20 cellular contexts compared by ENCODE assay signal in the genomic region with DNA sequence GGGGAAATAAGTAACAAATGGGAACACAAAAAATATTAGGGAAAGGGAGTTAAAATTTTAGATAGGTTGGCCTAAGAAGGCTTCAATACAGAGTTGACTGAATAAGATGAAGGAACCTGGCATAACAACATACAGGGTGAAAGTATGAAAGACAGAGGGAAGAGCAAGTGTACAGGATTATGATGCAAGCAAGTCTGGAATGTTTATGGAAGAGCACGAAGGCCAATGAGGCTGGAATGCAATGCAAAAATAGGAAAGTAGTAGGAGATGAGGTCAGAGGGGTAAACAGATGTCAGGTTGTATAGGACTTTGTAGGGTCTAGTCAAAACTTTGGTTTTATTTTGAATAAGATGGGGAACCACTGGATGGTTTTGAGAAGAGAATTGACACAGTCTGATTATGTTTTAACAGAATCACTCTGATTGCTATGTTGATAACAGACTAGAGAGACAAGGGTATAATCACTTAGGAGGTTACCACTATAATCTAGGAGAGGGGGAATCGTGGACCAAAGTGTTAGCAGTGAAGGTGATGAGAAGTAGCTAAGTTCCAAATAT.
A peak's percentile ranks its signal among the peaks of the same experiment; 100 is the strongest.
DNase-seq lines count a peak whose midpoint lies in the region; ATAC-seq and TF ChIP-seq lines count a peak whose summit lies in the region.
"Had no signal": no experiment of that assay in that cellular context is flagged by ENCODE, and none has a peak within 500 bp of the region (broad histone marks: within the 10 kb centered on the region; RNA-seq: fewer than 3 reads in every experiment).

No MANE protein-coding gene starts in this region.

- H3K9me3 Mint-ChIP-seq in CD4-positive, CD25-positive, alpha-beta regulatory T cell, result peaks cover 0 to 2% (median 0%) of the 10 kb centered on the region in 7 donors
- H3K9me3 Mint-ChIP-seq: natural killer cell treated with Interleukin-12 subunit alpha and Interleukin-12 subunit beta and Interleukin-15 and Interleukin-18, amount 100 ng/mL, for 72 hours had no signal

- no peaks in the 10 kb centered on the region for H3K9me3 ChIP-seq in CD4-positive, CD25-positive, alpha-beta regulatory T cell (ENCODE audit: control insufficient read depth in 2 of 2, low read length in 2 of 2)
- no peaks in the 10 kb centered on the region for H3K9me3 ChIP-seq in transverse colon

- H3K27ac Mint-ChIP-seq in CD4-positive, CD25-positive, alpha-beta regulatory T cell, result peak overlapping the region; percentile 11 to 60 (median 18)
- H3K27ac Mint-ChIP-seq: natural killer cell treated with Interleukin-12 subunit alpha and Interleukin-12 subunit beta and Interleukin-15 and Interleukin-18, amount 100 ng/mL, for 72 hours had no signal

- H3K27ac ChIP-seq in CD4-positive, CD25-positive, alpha-beta regulatory T cell (ENCODE audit: insufficient read depth, low read length, poor library complexity, severe bottlenecking), result no peak overlapping the region
- H3K27ac ChIP-seq in transverse colon, result no peak overlapping the region
- H3K27ac ChIP-seq: cardiac muscle cell, HL-60, VCaP had no signal

- peaks cover 23 to 63% (median 49%) of the 10 kb centered on the region in 4 donors for H3K4me1 Mint-ChIP-seq in CD4-positive, CD25-positive, alpha-beta regulatory T cell

- intact Hi-C loops in cardiac septum (cut with DNase I) (loop anchor here (5.0 kb wide), 1 partner anchor 95 kb away; the partner anchor contains the start of gene OSBPL8), transverse colon (cut with DNase I; ENCODE audit: low total_unique reads) (no loop called here)

- WGBS in transverse colon (ENCODE audit: low coverage in 1 of 2), 2 donors, result 77 to 83% methylated on average over 2 of the region's 2 CpGs

- TF ChIP-seq EP300 in transverse colon (IDR thresholded peaks at IDR 0.05; ENCODE audit: low read depth), result no peak

- peaks cover 13% of the 10 kb centered on the region for H3K36me3 Mint-ChIP-seq in CD4-positive, CD25-positive, alpha-beta regulatory T cell
- H3K36me3 Mint-ChIP-seq: natural killer cell treated with Interleukin-12 subunit alpha and Interleukin-12 subunit beta and Interleukin-15 and Interleukin-18, amount 100 ng/mL, for 72 hours had no signal

- TF ChIP-seq CTCF in choroid plexus epithelial cell (conservative IDR thresholded peaks at IDR 0.05; ENCODE audit: low read depth, low read length), result no peak
- TF ChIP-seq CTCF in transverse colon (IDR thresholded peaks at IDR 0.05), result no peak

- H3K27me3 ChIP-seq in CD4-positive, CD25-positive, alpha-beta regulatory T cell (ENCODE audit: control insufficient read depth, insufficient read depth, low read length), result no peaks in the 10 kb centered on the region
- H3K27me3 ChIP-seq in transverse colon, result no peaks in the 10 kb centered on the region
- H3K27me3 ChIP-seq: cardiac muscle cell had no signal

- H3K27me3 Mint-ChIP-seq in CD4-positive, CD25-positive, alpha-beta regulatory T cell, result no peaks in the 10 kb centered on the region
- H3K27me3 Mint-ChIP-seq: natural killer cell treated with Interleukin-12 subunit alpha and Interleukin-12 subunit beta and Interleukin-15 and Interleukin-18, amount 100 ng/mL, for 72 hours had no signal

- TF ChIP-seq POLR2A in transverse colon (IDR thresholded peaks at IDR 0.05), result no peak

- in situ Hi-C loops in transverse colon (cut with MboI; ENCODE audit: low pct_ligation_motif_present in 1 of 4, low pct_unique_long_range_greater_than_20kb in 1 of 4, low sequenced_read_pairs in 3 of 4), result loop anchor here in 1 of 4 donors (25.0 kb wide), 1 partner anchor 100 kb away; the partner anchor contains the start of gene OSBPL8

- H3K4me3 ChIP-seq in CD4-positive, CD25-positive, alpha-beta regulatory T cell (ENCODE audit: low read depth, low read length), result no peak overlapping the region
- H3K4me3 ChIP-seq in choroid plexus epithelial cell (ENCODE audit: low read depth, low read length), result no peak overlapping the region
- no peak overlapping the region for H3K4me3 ChIP-seq in transverse colon
- H3K4me3 ChIP-seq: cardiac muscle cell, K562 had no signal

- DNase-seq in CD4-positive, CD25-positive, alpha-beta regulatory T cell, result no peak
- DNase-seq in choroid plexus epithelial cell (ENCODE audit: low read depth), result peak; percentile 18
- DNase-seq in T-helper 9 cell, result no peak
- no peak for DNase-seq in cardiac septum (ENCODE audit: low spot score)
- no peak for DNase-seq in transverse colon
- DNase-seq: activated CD4-positive, alpha-beta T cell treated with anti-CD3 and anti-CD28 coated beads, Interleukin-2, amount 50 U/mL, for 4 hours; MV-4-11; NCI-H187 treated with DMSO at 0.1 percent for 48 hours; NCI-H510A; posterior cingulate gyrus; Right ventricle myocardium superior; stimulated activated CD4-positive, alpha-beta T cell treated with anti-CD3 and anti-CD28 coated beads, Interleukin-2, amount 100 ng/mL, for 48 hours had no signal

- H3K36me3 ChIP-seq in CD4-positive, CD25-positive, alpha-beta regulatory T cell (ENCODE audit: control insufficient read depth, insufficient read depth, low read length), result no peaks in the 10 kb centered on the region
- no peaks in the 10 kb centered on the region for H3K36me3 ChIP-seq in transverse colon
- H3K36me3 ChIP-seq: cardiac muscle cell had no signal

- peaks cover 10% of the 10 kb centered on the region for H3K4me1 ChIP-seq in CD4-positive, CD25-positive, alpha-beta regulatory T cell (ENCODE audit: control insufficient read depth, insufficient read depth, low read length, poor library complexity, severe bottlenecking)
- H3K4me1 ChIP-seq in transverse colon, result peaks cover 0 to 3% (median 1%) of the 10 kb centered on the region in 4 donors

- ATAC-seq in CD4-positive, CD25-positive, alpha-beta regulatory T cell (ENCODE audit: low read depth in 2 of 2), result no peak
- ATAC-seq in GM18508 (IDR thresholded peaks at IDR 0.05; ENCODE audit: insufficient read depth, unreplicated experiment) (peak; percentile 80), HG02852 (IDR thresholded peaks at IDR 0.05; ENCODE audit: unreplicated experiment) (peak; percentile 56), GM19455 (IDR thresholded peaks at IDR 0.05; ENCODE audit: unreplicated experiment) (no peak)
- ATAC-seq: K562; natural killer cell treated with Interleukin-12 subunit alpha and Interleukin-12 subunit beta and Interleukin-15 and Interleukin-18, amount 100 ng/mL, for 72 hours had no signal

- H3K4me3 Mint-ChIP-seq in CD4-positive, CD25-positive, alpha-beta regulatory T cell, result no peak overlapping the region
- H3K4me3 Mint-ChIP-seq: natural killer cell treated with Interleukin-12 subunit alpha and Interleukin-12 subunit beta and Interleukin-15 and Interleukin-18, amount 100 ng/mL, for 72 hours had no signal

Comparison
In these comparisons a context has a peak if more than half of its experiments do, and no peak if none do; other contexts are left out.
1. ATAC-seq: peak in GM18508 (single experiment) and HG02852 (single experiment); none in CD4-positive, CD25-positive, alpha-beta regulatory T cell (0 of 2) and GM19455 (single experiment).